Comparison of ENCODE assay signal across 12 cellular contexts in the genomic region with DNA sequence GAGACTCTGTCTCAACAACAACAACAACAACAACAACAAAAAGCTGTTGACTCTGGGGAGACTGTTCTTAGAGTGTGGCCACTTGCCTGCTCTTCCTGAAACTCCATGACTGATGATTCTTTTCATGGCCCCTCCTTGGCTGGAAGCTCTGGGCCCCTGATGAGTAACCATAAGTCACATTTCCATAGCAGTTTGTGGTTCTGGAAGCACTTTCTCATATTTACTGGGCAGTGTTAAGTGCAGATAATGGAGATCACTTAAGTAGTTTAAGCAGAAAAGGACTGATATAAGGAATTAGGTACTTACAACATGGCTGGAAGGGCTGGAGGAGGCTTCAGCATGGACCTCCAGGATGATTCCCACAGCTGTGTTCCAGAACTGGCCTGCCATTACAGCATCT.
DNase-seq lines count a peak whose midpoint lies in the region; ATAC-seq, FAIRE-seq and TF ChIP-seq lines count a peak whose summit lies in the region.
"Had no signal": no experiment of that assay in that cellular context is flagged by ENCODE, and none has a peak within 500 bp of the region (broad histone marks: within the 10 kb centered on the region; RNA-seq: fewer than 3 reads in every experiment).

No MANE protein-coding gene starts in this region.

- no peak overlapping the region for H3K4me3 ChIP-seq in IMR-90 (ENCODE audit: insufficient read depth, low read depth, low read length)
- no peak overlapping the region for H3K4me3 ChIP-seq in K562
- H3K4me3 ChIP-seq: SK-N-MC had no signal

- intact Hi-C loops in IMR-90 (cut with micrococcal nuclease) (loop anchor here (2.0 kb wide), 1 partner anchor 17 kb away; no protein-coding TSS in a partner anchor), K562 (cut with micrococcal nuclease) (no loop called here)

- peak overlapping the region; percentile 75 for H3K56ac ChIP-seq in IMR-90 (ENCODE audit: extremely low read depth, insufficient read depth, low read length)

- in situ Hi-C loops in IMR-90 (cut with MboI; ENCODE audit: low sequenced_read_pairs) (no loop called here), K562 (cut with MboI) (no loop called here)

- CTCF ChIA-PET in IMR-90 (lab: Yijun Ruan, JAX) (interaction anchor here (0.5 to 0.6 kb wide), 3 partner anchors 397 to 1293 kb away, joined by 3 to 6 read pairs (median 3); no protein-coding TSS in a partner anchor), K562 (lab: Yijun Ruan, JAX; ENCODE audit: low intra/inter-chr PET ratio) (no interaction called here)

- FAIRE-seq in K562 (lab: Jason Lieb, UNC), result no peak

- H3K9me3 ChIP-seq in IMR-90 (ENCODE audit: control insufficient read depth, insufficient read depth, low read length) (no peaks in the 10 kb centered on the region; the same call in 1 of the 2 replicates), K562 (replicated peaks; ENCODE audit: control insufficient read depth, insufficient read depth, low read depth, low read length) (no peaks in the 10 kb centered on the region)

- H3K18ac ChIP-seq in IMR-90 (ENCODE audit: low read depth, low read length), result peak overlapping the region; percentile 58; the same call in 1 of the 2 replicates

- peak overlapping the region; percentile 77 for H3K4ac ChIP-seq in IMR-90 (ENCODE audit: low read depth, low read length)

- H3K4me2 ChIP-seq in IMR-90 (ENCODE audit: low read depth, low read length), result peak overlapping the region; percentile 19; the same call in 1 of the 2 replicates
- H3K4me2 ChIP-seq in K562 (ENCODE audit: insufficient read depth, low read length), result no peak overlapping the region

- H3K14ac ChIP-seq in IMR-90 (replicated peaks; ENCODE audit: low read depth, low read length), result peak overlapping the region; percentile 93

- TF ChIP-seq RAD21 in IMR-90 (IDR thresholded peaks at IDR 0.05; ENCODE audit: low read length) (no peak), K562 (CRISPR knock-in tag; conservative IDR thresholded peaks at IDR 0.05 in 1 of 2, IDR thresholded peaks at IDR 0.05 in 1 of 2) (no peak)

- POLR2A ChIA-PET in IMR-90 (lab: Charles Lee; ENCODE audit: unreplicated experiment), result no interaction called here
- POLR2A ChIA-PET in K562 (lab: Yijun Ruan, JAX), result interaction anchor here (2.2 kb wide), 1 partner anchor 10 kb away, joined by 10 read pairs; no protein-coding TSS in a partner anchor

- H3K9me1 ChIP-seq in IMR-90 (ENCODE audit: insufficient read depth, low read length) (peaks cover 37% of the 10 kb centered on the region), K562 (ENCODE audit: control insufficient read depth, insufficient read depth, low read length) (no peaks in the 10 kb centered on the region)

- peak overlapping the region; percentile 17; the same call in 1 of the 2 replicates for H4K5ac ChIP-seq in IMR-90 (ENCODE audit: low read depth, low read length)

- no peaks in the 10 kb centered on the region for H4K20me1 ChIP-seq in IMR-90 (ENCODE audit: insufficient read depth, low read length)
- no peaks in the 10 kb centered on the region for H4K20me1 ChIP-seq in K562 (replicated peaks; ENCODE audit: control insufficient read depth, insufficient read depth, low read length)

- peak overlapping the region; percentile 31 for H2AK9ac ChIP-seq in IMR-90 (replicated peaks; ENCODE audit: low read depth, low read length, poor library complexity)

- peak overlapping the region; percentile 92 for H2BK5ac ChIP-seq in IMR-90 (ENCODE audit: low read depth, low read length, poor library complexity, severe bottlenecking)

- H3K4me1 ChIP-seq in IMR-90 (ENCODE audit: control insufficient read depth, insufficient read depth, low read length), result peaks cover 30% of the 10 kb centered on the region
- peaks cover 0 to 3% of the 10 kb centered on the region in 2 experiments; a peak in 2 of 5 replicates for H3K4me1 ChIP-seq in K562 (replicated peaks in 1 of 2; ENCODE audit: control insufficient read depth in 2 of 2, insufficient read depth in 2 of 2, low read length in 2 of 2)

- H3K9ac ChIP-seq in IMR-90 (ENCODE audit: low read depth, low read length) (no peak overlapping the region), K562 (ENCODE audit: insufficient read depth in 1 of 2, low read depth in 2 of 2, low read length in 2 of 2) (no peak overlapping the region)

- peak; percentile 95 for DNase-seq in ELR (ENCODE audit: low read depth)
- DNase-seq in IMR-90, result peak; percentile 89
- DNase-seq in K562 (ENCODE audit: extremely low read depth in 1 of 4, low spot score in 3 of 4), result no peak
- peak; percentile 33 for DNase-seq in kidney glomerular epithelial cell (lab: John Stamatoyannopoulos, UW)
- no peak for DNase-seq in KG1 (lab: John Stamatoyannopoulos, UW)
- DNase-seq in NCI-H2171 (lab: John Stamatoyannopoulos, UW), result no peak
- DNase-seq: NCI-H1048, NCI-H526 treated with DMSO at 0.1 percent for 48 hours, nucleus accumbens had no signal

- no peak for TF ChIP-seq POLR2A in IMR-90 (IDR thresholded peaks at IDR 0.05; ENCODE audit: low read depth, low read length)
- TF ChIP-seq POLR2A in K562 (conservative IDR thresholded peaks at IDR 0.05), result no peak

- TF ChIP-seq CTCF in IMR-90 (conservative IDR thresholded peaks at IDR 0.05; ENCODE audit: low read depth, low read length) (no peak), K562 (IDR thresholded peaks at IDR 0.05 in 2 of 3, conservative IDR thresholded peaks at IDR 0.05 in 1 of 3; ENCODE audit: insufficient read depth in 2 of 3, low read depth in 1 of 3, low read length in 3 of 3) (no peak)

- BruUV-seq in IMR-90 (replicated peaks; lab: Mats Ljungman, UMichigan), result no TSS peak
- no TSS peak for BruUV-seq in K562 (replicated peaks; lab: Mats Ljungman, UMichigan)

- peak overlapping the region; percentile 97 for H2BK120ac ChIP-seq in IMR-90 (ENCODE audit: low read depth, low read length)

- peak; percentile 7; the same call in 1 of the 2 replicates for ATAC-seq in IMR-90 (ENCODE audit: low read depth)
- ATAC-seq in K562, result no peak
- ATAC-seq in GM19324 (IDR thresholded peaks at IDR 0.05; ENCODE audit: low FRiP score, unreplicated experiment), result no peak
- no peak for ATAC-seq in HG03280 (IDR thresholded peaks at IDR 0.05; ENCODE audit: unreplicated experiment)

- TF ChIP-seq EP300 in K562 (IDR thresholded peaks at IDR 0.05; ENCODE audit: low read length), result no peak

- dilution Hi-C loops in IMR-90 (cut with HindIII; ENCODE audit: low sequenced_read_pairs, unreplicated experiment), result no loop called here

- H3K27me3 ChIP-seq in IMR-90 (ENCODE audit: control insufficient read depth, insufficient read depth, low read length) (no peaks in the 10 kb centered on the region), K562 (ENCODE audit: control insufficient read depth in 2 of 2, insufficient read depth in 2 of 2, low read length in 2 of 2) (peaks cover 7 to 17% of the 10 kb centered on the region in 2 experiments; a peak in 3 of 5 replicates)

- H3K36me3 ChIP-seq in IMR-90 (ENCODE audit: control insufficient read depth, insufficient read depth, low read length) (no peaks in the 10 kb centered on the region), K562 (ENCODE audit: control insufficient read depth, insufficient read depth, low read length) (no peaks in the 10 kb centered on the region)

- peak overlapping the region; percentile 87 for H3K23ac ChIP-seq in IMR-90 (ENCODE audit: low read depth, low read length)

- peak overlapping the region; percentile 69 for H2AFZ ChIP-seq in IMR-90 (replicated peaks; ENCODE audit: low read length, poor library complexity)
- H2AFZ ChIP-seq in K562 (ENCODE audit: low read depth, low read length), result no peak overlapping the region

- peaks cover 0 to 15% of the 10 kb centered on the region in 2 experiments; a peak in 1 of 4 replicates for H3K79me1 ChIP-seq in IMR-90 (ENCODE audit: low read depth in 1 of 2, low read length in 2 of 2)

- H2AK5ac ChIP-seq in IMR-90 (ENCODE audit: low read depth, low read length), result peak overlapping the region; percentile 97

- H2BK15ac ChIP-seq in IMR-90 (ENCODE audit: low read depth, low read length), result peak overlapping the region; percentile 82; the same call in 1 of the 3 replicates

- H2BK20ac ChIP-seq in IMR-90 (ENCODE audit: low read depth, low read length), result peak overlapping the region; percentile 98

- H3K79me2 ChIP-seq in K562 (ENCODE audit: control insufficient read depth, insufficient read depth, low read length), result no peaks in the 10 kb centered on the region

- H4K91ac ChIP-seq in IMR-90 (ENCODE audit: insufficient read depth, low read depth, low read length), result peak overlapping the region; percentile 91

- H3K27ac ChIP-seq in IMR-90 (ENCODE audit: insufficient read depth, low read length), result peak overlapping the region; percentile 59; the same call in 1 of the 2 replicates
- H3K27ac ChIP-seq in K562 (ENCODE audit: extremely low read depth, low read depth, low read length), result no peak overlapping the region
- H3K27ac ChIP-seq: SK-N-MC had no signal

- H4K8ac ChIP-seq in IMR-90 (ENCODE audit: low read depth in 2 of 2, low read length in 2 of 2), result peak overlapping the region; percentile 78 to 85

TF ChIP-seq in IMR-90, 13 proteins besides CTCF, POLR2A, EP300 and RAD21 (continues in another document):
- no peak for TF ChIP-seq CHD1 (IDR thresholded peaks at IDR 0.05; ENCODE audit: low read depth, low read length)
- TF ChIP-seq SMC3 (IDR thresholded peaks at IDR 0.05; ENCODE audit: low read depth, low read length), result no peak
- no peak for TF ChIP-seq USF2 (IDR thresholded peaks at IDR 0.05; ENCODE audit: low read depth, low read length)
- TF ChIP-seq CEBPB (IDR thresholded peaks at IDR 0.05; ENCODE audit: low read depth, low read length), result no peak
- TF ChIP-seq FOS (IDR thresholded peaks at IDR 0.05; ENCODE audit: low read depth, low read length), result peak; percentile 61; the same call in 1 of the 2 replicates

TF ChIP-seq in K562, 482 proteins besides CTCF, POLR2A, EP300 and RAD21:
- TF ChIP-seq HMG20B (CRISPR knock-in tag; IDR thresholded peaks at IDR 0.05) (no peak), GABPA (tag; conservative IDR thresholded peaks at IDR 0.05; ENCODE audit: low read depth) (0 out of 2 replicates have a peak, but pooled peaks have one; percentile 4), FOSL1 (tag; conservative IDR thresholded peaks at IDR 0.05) (peak; percentile 93)

Comparison
In these comparisons a context has a peak if more than half of its experiments do, and no peak if none do; other contexts are left out.
1. DNase-seq: peak in ELR (single experiment), IMR-90 (single experiment) and kidney glomerular epithelial cell (single experiment); none in K562 (0 of 4), KG1 (single experiment) and NCI-H2171 (single experiment).